Comparison of ENCODE assay signal across 8 cellular contexts in the genomic region with DNA sequence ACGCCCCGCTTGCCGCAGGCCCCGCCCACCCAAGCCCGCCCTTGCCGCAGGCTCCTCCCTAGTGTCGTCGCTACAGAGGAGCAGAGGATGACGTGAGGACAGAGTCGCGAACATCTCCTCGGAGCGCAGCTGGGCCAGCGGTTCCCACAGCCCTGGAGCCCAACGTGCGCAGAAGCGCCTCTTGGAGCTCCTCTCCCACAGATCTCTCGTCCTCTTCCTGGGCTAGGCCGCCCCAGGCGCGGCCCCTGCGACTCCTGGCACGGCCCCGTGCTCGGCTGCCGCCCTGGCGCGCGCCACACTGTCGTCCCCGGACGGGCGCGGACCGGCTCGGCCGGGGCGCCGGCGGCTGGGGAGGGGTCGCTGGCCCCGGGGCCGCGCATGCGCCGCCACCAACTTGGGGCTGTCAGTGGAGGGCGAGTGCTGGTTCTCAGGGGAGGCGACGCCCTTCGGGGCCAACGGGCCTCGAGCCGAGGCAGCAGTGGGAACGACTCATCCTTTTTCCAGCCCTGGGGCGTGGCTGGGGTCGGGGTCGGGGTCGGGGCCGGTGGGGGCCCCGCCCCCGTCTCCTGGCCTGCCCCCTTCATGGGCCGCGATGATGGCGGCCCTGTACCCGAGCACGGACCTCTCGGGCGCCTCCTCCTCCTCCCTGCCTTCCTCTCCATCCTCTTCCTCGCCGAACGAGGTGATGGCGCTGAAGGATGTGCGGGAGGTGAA. TPM values are rescaled to one million over a fixed set of nuclear protein-coding genes. Genes with fewer than 3 reads are reported as not detected.
DNase-seq lines count a peak whose midpoint lies in the region; ATAC-seq and TF ChIP-seq lines count a peak whose summit lies in the region.

A gene (plus strand): TSS at position 67 of the 714 bp plus-strand sequence. CDS start 526 bp downstream, at position 593.

- H3K9ac ChIP-seq in duodenal mucosa (ENCODE audit: low read depth in 1 of 2, low read length in 2 of 2) = peak within 1 kb of the TSS; percentile 54 to 70

- TF ChIP-seq POLR2A in lower leg skin (IDR thresholded peaks at IDR 0.05) = peak in 1 of 2 donors; percentile 54

- H3K4me1 ChIP-seq in duodenal mucosa (ENCODE audit: control insufficient read depth in 1 of 2, insufficient read depth in 2 of 2, low read length in 2 of 2) = peaks cover 8% of the 10 kb centered on the region in 2 donors

- DNase-seq in AG09309 (ENCODE audit: low read depth) = peak; percentile 27
- DNase-seq in NCI-H446 (lab: John Stamatoyannopoulos, UW) = peak; percentile 76 to 92
- DNase-seq in activated CD4-positive, alpha-beta T cell treated with anti-CD3 and anti-CD28 coated beads, Interleukin-2, amount 50 U/mL, for 24 hours (ENCODE audit: low read depth in 1 of 2, low spot score in 1 of 2) = peak; percentile 42 to 62
- DNase-seq in lower leg skin (ENCODE audit: low spot score in 2 of 2) = peak; percentile 46 to 93
- DNase-seq in stimulated activated CD4-positive, alpha-beta T cell treated with anti-CD3 and anti-CD28 coated beads, Interleukin-4, amount 100 ng/mL, for 24 hours = peak; percentile 73

- ATAC-seq in GM19023 (IDR thresholded peaks at IDR 0.05; ENCODE audit: unreplicated experiment) (peak; percentile 96), HG03175 (IDR thresholded peaks at IDR 0.05; ENCODE audit: unreplicated experiment) (peak; percentile 95)

- TF ChIP-seq CTCF in AG09309 (IDR thresholded peaks at IDR 0.05; ENCODE audit: control insufficient read depth, insufficient read depth, low read depth, low read length, missing control alignments) (no peak), lower leg skin (IDR thresholded peaks at IDR 0.05) (no peak)

- H3K4me3 ChIP-seq in AG09309 (ENCODE audit: control insufficient read depth, low read depth, low read length) (peak within 1 kb of the TSS; percentile 99), duodenal mucosa (ENCODE audit: low read depth in 1 of 2, low read length in 2 of 2) (peak within 1 kb of the TSS; percentile 66 to 81), lower leg skin (ENCODE audit: low read depth, poor library complexity, severe bottlenecking) (peak within 1 kb of the TSS; percentile 71)

- intact Hi-C loops in lower leg skin (cut with DNase I; ENCODE audit: low total_unique reads) = no loop called here

- no peaks in the 10 kb centered on the region for H3K36me3 ChIP-seq in duodenal mucosa (ENCODE audit: control insufficient read depth in 1 of 2, insufficient read depth in 2 of 2, low read length in 2 of 2)

- H3K27ac ChIP-seq in duodenal mucosa (ENCODE audit: low read depth, low read length) = peak within 1 kb of the TSS; percentile 70

- 0% methylated on average over 20 to 26 of the region's 73 CpGs for WGBS in lower leg skin, 2 donors

- H3K27me3 ChIP-seq in duodenal mucosa (ENCODE audit: control insufficient read depth in 1 of 2, insufficient read depth in 2 of 2, low read length in 2 of 2) = peaks cover 8 to 15% of the 10 kb centered on the region in 2 donors

- no peaks in the 10 kb centered on the region for H3K9me3 ChIP-seq in duodenal mucosa (ENCODE audit: control insufficient read depth in 1 of 2, low read length in 2 of 2)

RNA-seq across cellular contexts. Expression of the gene that starts here (rescaled TPM):
- 1 to 10 TPM; 2.7 to 5.5 (median 4.7) TPM for total RNA-seq in lower leg skin

Comparison
In these comparisons a context has a peak if more than half of its experiments do, and no peak if none do; other contexts are left out.
1. Peak in every context shown above with its lines: DNase-seq, ATAC-seq, H3K4me3 ChIP-seq and H3K27ac ChIP-seq.
2. DNase-seq: peak in every context shown above with its lines; median percentile 84 in NCI-H446; 73 in stimulated activated CD4-positive, alpha-beta T cell treated with anti-CD3 and anti-CD28 coated beads, Interleukin-4, amount 100 ng/mL, for 24 hours; 70 in lower leg skin; 52 in activated CD4-positive, alpha-beta T cell treated with anti-CD3 and anti-CD28 coated beads, Interleukin-2, amount 50 U/mL, for 24 hours; 27 in AG09309.